ENCODE assay signal across 29 cellular contexts in the genomic region with DNA sequence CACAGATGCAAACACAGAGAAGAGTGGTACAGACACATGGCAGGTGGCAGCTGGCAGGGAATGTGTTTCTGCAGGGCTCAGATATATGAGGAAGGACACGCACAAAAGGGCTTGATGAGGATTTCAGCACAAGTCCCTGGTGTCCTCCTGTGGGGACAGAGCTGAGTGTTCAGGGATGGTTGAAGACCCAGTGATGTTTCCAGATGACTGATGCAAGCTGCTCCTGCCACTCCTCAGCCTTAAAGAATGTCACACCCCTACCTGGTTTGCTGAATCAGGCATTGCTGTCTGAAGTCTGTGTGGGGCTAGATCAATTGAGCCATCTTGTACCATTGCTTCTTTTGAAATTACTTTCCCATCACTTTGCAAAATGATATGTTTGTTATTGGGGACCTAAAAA. TPM values are rescaled to one million over a fixed set of nuclear protein-coding genes. Genes with fewer than 3 reads are reported as not detected.
"Had no signal": no experiment of that assay in that cellular context is flagged by ENCODE, and none has a peak within 500 bp of the region (broad histone marks: within the 10 kb centered on the region; RNA-seq: fewer than 3 reads in every experiment).

No MANE protein-coding gene starts in this region.

- H3K27ac ChIP-seq: left lung, lower lobe of right lung, neural progenitor cell, neutrophil, ovary, right atrium auricular region, right lobe of liver, tibial nerve, uterus had no signal

- H3K27ac Mint-ChIP-seq: mesothelial cell of epicardium; natural killer cell; nephron progenitor cell; neural progenitor cell; progenitor cell of endocrine pancreas; stimulated activated memory B cell treated with anti-CD40 and anti-IgM and Interleukin-4, amounts not matched to agents 10 μg/mL and 1 μg/mL and 100 μg/mL, for 72 hours; stimulated activated naive CD8-positive, alpha-beta T cell treated with anti-CD3 and anti-CD28 coated beads, Interleukin-15, amount 100 ng/mL, for 72 hours; type B pancreatic cell had no signal

- DNase-seq: kidney; left colon; left lung; lower lobe of right lung; mammary epithelial cell; mesenchymal stem cell; naive B cell; natural killer cell; nephron progenitor cell; occipital lobe; ovary; right lobe of liver; stimulated activated CD4-positive, alpha-beta T cell treated with anti-CD3 and anti-CD28 coated beads, Interleukin-1b, Interleukin-23, amount 100 ng/mL, for 48 hours; stimulated activated CD4-positive, alpha-beta T cell treated with anti-CD3 and anti-CD28 coated beads, Interleukin-2, amount 100 ng/mL, for 48 hours; stimulated activated CD4-positive, alpha-beta T cell treated with anti-CD3 and anti-CD28 coated beads, Interleukin-4, amount 100 ng/mL, for 4 hours; stimulated activated CD8-positive, alpha-beta memory T cell treated with anti-CD3 and anti-CD28 coated beads, Interleukin-4, amount 100 ng/mL, for 48 hours; stimulated activated naive CD4-positive, alpha-beta T cell treated with Interleukin-2 at 50 U/mL for 16 hours; stimulated activated naive CD8-positive, alpha-beta T cell treated with anti-CD3 and anti-CD28 coated beads, Interleukin-15, amount 100 ng/mL, for 72 hours; substantia nigra; uterus had no signal

- H3K36me3 Mint-ChIP-seq: mesothelial cell of epicardium; naive B cell; natural killer cell; neural progenitor cell; stimulated activated memory B cell treated with anti-CD40 and anti-IgM and Interleukin-4, amounts not matched to agents 10 μg/mL and 1 μg/mL and 100 μg/mL, for 72 hours; type B pancreatic cell had no signal

- H3K9me3 ChIP-seq: left lung, lower lobe of right lung, neutrophil, ovary, right atrium auricular region, right lobe of liver, tibial nerve, uterus had no signal

- H3K4me3 ChIP-seq: left lung, lower lobe of right lung, neural progenitor cell, ovary, right atrium auricular region, right lobe of liver, smooth muscle cell, tibial nerve, uterus had no signal

- H3K4me1 Mint-ChIP-seq: mesothelial cell of epicardium; naive B cell; natural killer cell; nephron progenitor cell; stimulated activated memory B cell treated with anti-CD40 and anti-IgM and Interleukin-4, amounts not matched to agents 10 μg/mL and 1 μg/mL and 100 μg/mL, for 72 hours; stimulated activated naive CD8-positive, alpha-beta T cell treated with anti-CD3 and anti-CD28 coated beads, Interleukin-15, amount 100 ng/mL, for 72 hours had no signal

- H3K4me2 ChIP-seq: neural progenitor cell, smooth muscle cell had no signal

- H3K4me3 Mint-ChIP-seq: mesothelial cell of epicardium; natural killer cell; nephron progenitor cell; neural progenitor cell; stimulated activated memory B cell treated with anti-CD40 and anti-IgM and Interleukin-4, amounts not matched to agents 10 μg/mL and 1 μg/mL and 100 μg/mL, for 72 hours; stimulated activated naive CD8-positive, alpha-beta T cell treated with anti-CD3 and anti-CD28 coated beads, Interleukin-15, amount 100 ng/mL, for 72 hours; type B pancreatic cell had no signal

- H3K4me1 ChIP-seq: left lung, right lobe of liver, uterus had no signal

- H3K9me3 Mint-ChIP-seq: mesothelial cell of epicardium; natural killer cell; nephron progenitor cell; neural progenitor cell; stimulated activated memory B cell treated with anti-CD40 and anti-IgM and Interleukin-4, amounts not matched to agents 10 μg/mL and 1 μg/mL and 100 μg/mL, for 72 hours; stimulated activated naive CD8-positive, alpha-beta T cell treated with anti-CD3 and anti-CD28 coated beads, Interleukin-15, amount 100 ng/mL, for 72 hours; type B pancreatic cell had no signal

- H3K27me3 ChIP-seq: left lung, neural progenitor cell, ovary, right atrium auricular region, right lobe of liver, tibial nerve, uterus had no signal

- ATAC-seq: left colon; left lung; lower lobe of right lung; natural killer cell; right lobe of liver; stimulated activated memory B cell treated with anti-CD40 and anti-IgM and Interleukin-4, amounts not matched to agents 10 μg/mL and 1 μg/mL and 100 μg/mL, for 72 hours; stimulated activated naive CD8-positive, alpha-beta T cell treated with anti-CD3 and anti-CD28 coated beads, Interleukin-15, amount 100 ng/mL, for 72 hours had no signal

- H3K36me3 ChIP-seq: left lung, neural progenitor cell, neutrophil, ovary, right lobe of liver, uterus had no signal

- H3K9ac ChIP-seq: neural progenitor cell had no signal

RNA-seq across cellular contexts. Expression of a gene that starts 40.2 kb away (rescaled TPM):
- total RNA-seq: natural killer cell, progenitor cell of endocrine pancreas, smooth muscle cell had no signal
- polyA plus RNA-seq: smooth muscle cell had no signal
